23 cellular contexts compared by ENCODE assay signal in genomic region chr1:213332491-213332890, GRCh38.
"Had no signal": no experiment of that assay in that cellular context is flagged by ENCODE, and none has a peak within 500 bp of the region (broad histone marks: within the 10 kb centered on the region; RNA-seq: fewer than 3 reads in every experiment).

No MANE protein-coding gene starts in this region.

- DNase-seq: activated CD4-positive, alpha-beta T cell treated with anti-CD3 and anti-CD28 coated beads for 36 hours; activated CD4-positive, CD25-positive, alpha-beta regulatory T cell; activated naive CD4-positive, alpha-beta T cell treated with anti-CD3 and anti-CD28 coated beads, Interleukin-2, amount 10 ng/mL, durations not matched to agents 7 days and 5 days; activated naive CD8-positive, alpha-beta T cell treated with anti-CD3 and anti-CD28 coated beads, Interleukin-2, amount 10 ng/mL, durations not matched to agents 7 days and 5 days; activated T-cell treated with anti-CD3 and anti-CD28 coated beads for 4 hours; activated T-cell treated with anti-CD3 and anti-CD28 coated beads, Interleukin-2, amount 50 U/mL, for 72 hours; cerebellar nuclear complex; colonic mucosa; effector CD8-positive, alpha-beta T cell; esophagus squamous epithelium; glutamatergic neuron; left colon; mammary epithelial cell; natural killer cell; spleen; stimulated activated naive CD4-positive, alpha-beta T cell treated with Interleukin-2 at 50 U/mL for 16 hours; T-helper 1 cell had no signal

- H2AFZ ChIP-seq: hepatocyte had no signal

- H3K27ac ChIP-seq: ascending aorta, cardiac muscle cell, colonic mucosa, epithelial cell of prostate, esophagus squamous epithelium, hepatocyte, right atrium auricular region, spleen, tibial nerve had no signal

- H3K4me1 ChIP-seq: ascending aorta, colonic mucosa, esophagus squamous epithelium, right atrium auricular region, spleen had no signal

- H3K36me3 ChIP-seq: ascending aorta, cardiac muscle cell, colonic mucosa, esophagus squamous epithelium, right atrium auricular region, spleen, tibial nerve had no signal

- ATAC-seq: activated CD4-positive, alpha-beta T cell treated with anti-CD3 and anti-CD28 coated beads for 36 hours; activated T-cell treated with anti-CD3 and anti-CD28 coated beads, Interleukin-2, amount 50 U/mL, for 72 hours; left colon had no signal

- H3K9me3 ChIP-seq: ascending aorta, colonic mucosa, esophagus squamous epithelium, right atrium auricular region, spleen, tibial nerve had no signal

- H3K4me3 ChIP-seq: ascending aorta, cardiac muscle cell, colonic mucosa, esophagus squamous epithelium, hepatocyte, right atrium auricular region, spleen, tibial nerve had no signal

- H3K79me2 ChIP-seq: hepatocyte had no signal

- H3K27me3 ChIP-seq: ascending aorta, cardiac muscle cell, colonic mucosa, esophagus squamous epithelium, hepatocyte, right atrium auricular region, spleen, tibial nerve had no signal

- H3K4me2 ChIP-seq: hepatocyte had no signal
